1 cellular context compared by ENCODE assay signal in the genomic region with DNA sequence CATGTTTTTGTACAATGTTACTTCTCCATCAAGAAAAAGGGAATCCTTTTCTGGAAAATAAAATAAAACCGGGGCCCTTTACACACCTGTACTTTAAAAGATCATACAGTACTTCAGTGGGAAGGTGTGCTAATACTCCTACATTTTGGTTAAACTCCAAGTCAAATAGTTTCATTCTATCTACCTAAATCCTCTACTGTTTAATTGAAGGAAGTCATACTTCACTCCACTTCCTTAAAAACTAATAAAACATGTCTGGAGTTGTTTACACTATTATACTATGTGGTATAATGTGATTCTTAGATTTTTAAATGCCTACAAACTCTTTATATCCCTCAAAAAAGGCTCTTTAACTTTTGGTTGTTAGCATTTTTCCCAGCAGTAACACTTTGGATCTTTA.
TF ChIP-seq lines count a peak whose summit lies in the region.

No MANE protein-coding gene starts in this region.

TF ChIP-seq in HepG2, 621 proteins besides CTCF, POLR2A, EP300 and RAD21 (continued from another document):
- TF ChIP-seq TBP (CRISPR knock-in tag; IDR thresholded peaks at IDR 0.05), result no peak
- TF ChIP-seq SOX13 (IDR thresholded peaks at IDR 0.05), result no peak
- TF ChIP-seq SOX13 (CRISPR knock-in tag; conservative IDR thresholded peaks at IDR 0.05 in 1 of 2, IDR thresholded peaks at IDR 0.05 in 1 of 2), result no peak
- no peak for TF ChIP-seq TEAD3 (CRISPR knock-in tag; optimal IDR thresholded peaks at IDR 0.05; ENCODE audit: borderline replicate concordance)
- no peak for TF ChIP-seq SP140L (CRISPR knock-in tag; IDR thresholded peaks at IDR 0.05; ENCODE audit: borderline replicate concordance)
- TF ChIP-seq, protein P1, sequence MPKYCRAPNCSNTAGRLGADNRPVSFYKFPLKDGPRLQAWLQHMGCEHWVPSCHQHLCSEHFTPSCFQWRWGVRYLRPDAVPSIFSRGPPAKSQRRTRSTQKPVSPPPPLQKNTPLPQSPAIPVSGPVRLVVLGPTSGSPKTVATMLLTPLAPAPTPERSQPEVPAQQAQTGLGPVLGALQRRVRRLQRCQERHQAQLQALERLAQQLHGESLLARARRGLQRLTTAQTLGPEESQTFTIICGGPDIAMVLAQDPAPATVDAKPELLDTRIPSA (CRISPR knock-in tag; IDR thresholded peaks at IDR 0.05; ENCODE audit: borderline replicate concordance), result no peak
- no peak for TF ChIP-seq TCF7L2 (IDR thresholded peaks at IDR 0.05; ENCODE audit: low read depth, low read length)
TF ChIP-seq in HepG2: peak in this region for 0.
